Comparison of ENCODE assay signal across 8 cellular contexts in genomic region chr11:30585067-30585891, GRCh38. TPM values are rescaled to one million over a fixed set of nuclear protein-coding genes. Genes with fewer than 3 reads are reported as not detected.
A peak's percentile ranks its signal among the peaks of the same experiment; 100 is the strongest.
DNase-seq lines count a peak whose midpoint lies in the region; ATAC-seq, FAIRE-seq and TF ChIP-seq lines count a peak whose summit lies in the region.

No MANE protein-coding gene starts in this region.

- CTCF ChIA-PET in GM10248 (lab: Yijun Ruan, JAX): interaction anchor here (1.0 kb wide), 1 partner anchor 14 kb away, joined by 3 read pairs; no protein-coding TSS in a partner anchor

- H3K4me2 ChIP-seq in astrocyte (ENCODE audit: low read length): peak overlapping the region; percentile 87

- H3K36me3 ChIP-seq in astrocyte (ENCODE audit: insufficient read depth, low read length) (no peaks in the 10 kb centered on the region), iPS DF 6.9 (ENCODE audit: control insufficient read depth, insufficient read depth, low read length) (no peaks in the 10 kb centered on the region)

- DNase-seq in GM10248 (ENCODE audit: extremely low spot score) (peak; percentile 29), astrocyte (ENCODE audit: low read depth) (no peak), iPS DF 6.9 (ENCODE audit: low read depth, low spot score) (no peak), sciatic nerve (ENCODE audit: low spot score) (peak; percentile 67), NCI-H128 (lab: John Stamatoyannopoulos, UW; ENCODE audit: unreplicated experiment) (no peak)

- H3K4me1 ChIP-seq in astrocyte (ENCODE audit: insufficient read depth, low read length) (peaks cover 3% of the 10 kb centered on the region), iPS DF 6.9 (ENCODE audit: control insufficient read depth, insufficient read depth, low read length) (0 out of 2 replicates have a peak, but pooled peaks cover 2% of the 10 kb centered on the region)

- peak overlapping the region; percentile 75 for H2AFZ ChIP-seq in astrocyte (ENCODE audit: low read depth, low read length)

- H3K27me3 ChIP-seq in astrocyte (ENCODE audit: insufficient read depth, low read length): peaks cover 42% of the 10 kb centered on the region
- H3K27me3 ChIP-seq in iPS DF 6.9 (ENCODE audit: control insufficient read depth, insufficient read depth, low read length): peaks cover 9% of the 10 kb centered on the region; the same call in 1 of the 2 replicates

- H3K79me2 ChIP-seq in astrocyte (ENCODE audit: insufficient read depth, low read length): no peaks in the 10 kb centered on the region

- no peak for FAIRE-seq in astrocyte (lab: Jason Lieb, UNC)

- H3K4me3 ChIP-seq in astrocyte (ENCODE audit: insufficient read depth, low read depth, low read length): peak overlapping the region; percentile 51
- H3K4me3 ChIP-seq in iPS DF 6.9 (ENCODE audit: low read length): peak overlapping the region; percentile 65

- H3K27me3 Mint-ChIP-seq in astrocyte (ENCODE audit: low read depth, unreplicated experiment): peaks cover 25% of the 10 kb centered on the region

- ATAC-seq in HG02938 (IDR thresholded peaks at IDR 0.05; ENCODE audit: unreplicated experiment) (peak; percentile 32), sciatic nerve (peak; percentile 65), GM18870 (IDR thresholded peaks at IDR 0.05; ENCODE audit: unreplicated experiment) (no peak), GM19452 (IDR thresholded peaks at IDR 0.05; ENCODE audit: unreplicated experiment) (no peak)

- H3K27ac ChIP-seq in astrocyte (ENCODE audit: low read depth, low read length): no peak overlapping the region
- no peak overlapping the region for H3K27ac ChIP-seq in iPS DF 6.9 (ENCODE audit: low read length)

- no peaks in the 10 kb centered on the region for H3K36me3 Mint-ChIP-seq in astrocyte (ENCODE audit: low read depth, unreplicated experiment)

- no peak overlapping the region for H3K27ac Mint-ChIP-seq in astrocyte (ENCODE audit: unreplicated experiment)

- H4K20me1 ChIP-seq in astrocyte (ENCODE audit: insufficient read depth, low read length): no peaks in the 10 kb centered on the region

- intact Hi-C loops in sciatic nerve (cut with DNase I): no loop called here

- H3K9me3 ChIP-seq in astrocyte (ENCODE audit: insufficient read depth, low read depth, low read length) (no peaks in the 10 kb centered on the region), iPS DF 6.9 (ENCODE audit: control insufficient read depth, insufficient read depth, low read length) (no peaks in the 10 kb centered on the region)

- TF ChIP-seq CTCF in GM10248 (IDR thresholded peaks at IDR 0.05; ENCODE audit: control extremely low read depth, extremely low read depth, low read depth, missing control alignments) (no peak), astrocyte (IDR thresholded peaks at IDR 0.05; ENCODE audit: insufficient read depth, low read depth, low read length) (no peak)

- H3K9me3 Mint-ChIP-seq in astrocyte (ENCODE audit: unreplicated experiment): no peaks in the 10 kb centered on the region

- peak overlapping the region; percentile 13 for H3K9ac ChIP-seq in astrocyte (ENCODE audit: low read length)

- H3K4me3 Mint-ChIP-seq in astrocyte (ENCODE audit: unreplicated experiment): peak overlapping the region; percentile 82

- peaks cover 2% of the 10 kb centered on the region for H3K4me1 Mint-ChIP-seq in astrocyte (ENCODE audit: low read depth, unreplicated experiment)

- POLR2A ChIA-PET in GM10248 (lab: Yijun Ruan, JAX): no interaction called here

- no CpG with 5 or more reads among the region's 76 CpGs for WGBS in iPS DF 6.9 (ENCODE audit: insufficient coverage, insufficient read length)

RNA-seq across cellular contexts. Expression of gene MPPED2, which starts 0.9 kb away (rescaled TPM):
- total RNA-seq in astrocyte (1.1 and 1.6 TPM in 2 replicates), sciatic nerve (8.0 TPM)

Comparison
In these comparisons a context has a peak if more than half of its experiments do, and no peak if none do; other contexts are left out.
1. DNase-seq: peak in GM10248 (single experiment) and sciatic nerve (single experiment); none in astrocyte (single experiment), iPS DF 6.9 (single experiment) and NCI-H128 (single experiment).
2. ATAC-seq: peak in HG02938 (single experiment) and sciatic nerve (single experiment); none in GM18870 (single experiment) and GM19452 (single experiment).